25 cellular contexts compared by ENCODE assay signal in genomic region chr19:38806371-38806770, GRCh38. TPM values are rescaled to one million over a fixed set of nuclear protein-coding genes. Genes with fewer than 3 reads are reported as not detected.
A peak's percentile ranks its signal among the peaks of the same experiment; 100 is the strongest.
DNase-seq lines count a peak whose midpoint lies in the region; ATAC-seq, FAIRE-seq and TF ChIP-seq lines count a peak whose summit lies in the region.
"Had no signal": no experiment of that assay in that cellular context is flagged by ENCODE, and none has a peak within 500 bp of the region (broad histone marks: within the 10 kb centered on the region; RNA-seq: fewer than 3 reads in every experiment).

No MANE protein-coding gene starts in this region.

- no peaks in the 10 kb centered on the region for H3K36me3 Mint-ChIP-seq in activated T-helper 17 cell treated with anti-CD3 and anti-CD28 coated beads, Interleukin-2, amount 50 U/mL, for 72 hours (ENCODE audit: low read depth)

- H2AFZ ChIP-seq in mesenchymal stem cell (ENCODE audit: low read depth, low read length): no peak overlapping the region
- H2AFZ ChIP-seq: GM23248 had no signal

- no peak overlapping the region for H4K8ac ChIP-seq in mesenchymal stem cell (ENCODE audit: low read length)

- intact Hi-C loops in dorsolateral prefrontal cortex (cut with DNase I): no loop called here

- TF ChIP-seq CTCF in dorsolateral prefrontal cortex (IDR thresholded peaks at IDR 0.05 in 54 of 56, conservative IDR thresholded peaks at IDR 0.05 in 2 of 56; ENCODE audit: low read depth in 1 of 56, partially characterized antibody in 56 of 56): no peak
- no peak for TF ChIP-seq CTCF in D721Med (IDR thresholded peaks at IDR 0.05; ENCODE audit: insufficient read depth, missing control alignments)

- no peak overlapping the region for H3K9ac ChIP-seq in mesenchymal stem cell (ENCODE audit: low read length)
- H3K9ac ChIP-seq: GM23248 had no signal

- H3K4me1 Mint-ChIP-seq in activated T-helper 17 cell treated with anti-CD3 and anti-CD28 coated beads, Interleukin-2, amount 50 U/mL, for 72 hours: peaks cover 5% of the 10 kb centered on the region

- no peaks in the 10 kb centered on the region for H3K27me3 Mint-ChIP-seq in activated T-helper 17 cell treated with anti-CD3 and anti-CD28 coated beads, Interleukin-2, amount 50 U/mL, for 72 hours

- peak overlapping the region in 1 of 2 experiments; percentile 12 for H2BK12ac ChIP-seq in mesenchymal stem cell (ENCODE audit: low read length in 2 of 2)

- no peak overlapping the region for H3K4ac ChIP-seq in mesenchymal stem cell (ENCODE audit: low read depth in 1 of 2, low read length in 2 of 2)

- H3K23ac ChIP-seq in mesenchymal stem cell (ENCODE audit: low read length in 2 of 2): no peak overlapping the region

- peaks cover 0 to 2% of the 10 kb centered on the region in 2 experiments for H3K36me3 ChIP-seq in mesenchymal stem cell (ENCODE audit: control insufficient read depth in 1 of 2, insufficient read depth in 2 of 2, low read depth in 1 of 2, low read length in 2 of 2)

- no peak overlapping the region for H3K27ac ChIP-seq in mesenchymal stem cell (ENCODE audit: low read length, poor library complexity, severe bottlenecking)
- no peak overlapping the region for H3K27ac ChIP-seq in dorsolateral prefrontal cortex
- H3K27ac ChIP-seq: GM23248 had no signal

- peak; percentile 13 for DNase-seq in NCI-H524 treated with DMSO at 0.1 percent for 48 hours (lab: John Stamatoyannopoulos, UW)
- no peak for DNase-seq in mesenchymal stem cell
- DNase-seq in dorsolateral prefrontal cortex: no peak
- DNase-seq in GM03348 (ENCODE audit: low spot score): no peak
- DNase-seq in D721Med (ENCODE audit: insufficient read length, low spot score): no peak
- DNase-seq in HuH-7.5 (ENCODE audit: low spot score): no peak
- DNase-seq: GM23248, H7, KBM-7, MV-4-11, NCI-H1105 treated with DMSO at 0.1 percent for 48 hours, NCI-H146, NCI-H1930, NCI-H2107, NCI-H774, SHP77 had no signal

- peak overlapping the region; percentile 33 for H2BK15ac ChIP-seq in mesenchymal stem cell (ENCODE audit: low read depth, poor library complexity, severe bottlenecking)

- no peaks in the 10 kb centered on the region for H3K9me3 Mint-ChIP-seq in activated T-helper 17 cell treated with anti-CD3 and anti-CD28 coated beads, Interleukin-2, amount 50 U/mL, for 72 hours

- no peaks in the 10 kb centered on the region for H3K9me3 ChIP-seq in mesenchymal stem cell (ENCODE audit: control insufficient read depth, low read length)

- no peak overlapping the region for H4K91ac ChIP-seq in mesenchymal stem cell (ENCODE audit: low read length)

- ATAC-seq in activated T-helper 17 cell treated with anti-CD3 and anti-CD28 coated beads, Interleukin-2, amount 50 U/mL, for 72 hours (replicated peaks): no peak
- ATAC-seq: GM12878, Panc1 had no signal

- no peak overlapping the region for H3K4me3 Mint-ChIP-seq in activated T-helper 17 cell treated with anti-CD3 and anti-CD28 coated beads, Interleukin-2, amount 50 U/mL, for 72 hours

- no peak overlapping the region for H2BK120ac ChIP-seq in mesenchymal stem cell (ENCODE audit: low read depth, low read length)

- H3K4me1 ChIP-seq in mesenchymal stem cell (ENCODE audit: control insufficient read depth, insufficient read depth, low read depth, low read length): peaks cover 4% of the 10 kb centered on the region

- FAIRE-seq in D721Med (lab: Jason Lieb, UNC): no peak
- FAIRE-seq: G401.6, GM12878 had no signal

- H3K27me3 ChIP-seq in mesenchymal stem cell (ENCODE audit: control insufficient read depth in 1 of 2, insufficient read depth in 1 of 2, low read length in 2 of 2): no peaks in the 10 kb centered on the region
- no peaks in the 10 kb centered on the region for H3K27me3 ChIP-seq in dorsolateral prefrontal cortex

- H3K4me3 ChIP-seq in mesenchymal stem cell (ENCODE audit: insufficient read depth in 1 of 2, low read depth in 1 of 2, low read length in 2 of 2) (no peak overlapping the region), dorsolateral prefrontal cortex (no peak overlapping the region)
- H3K4me3 ChIP-seq: GM12878, GM23248 had no signal

- no peak overlapping the region for H2BK5ac ChIP-seq in mesenchymal stem cell (ENCODE audit: low read depth, low read length, poor library complexity, severe bottlenecking)

- no peak overlapping the region for H3K14ac ChIP-seq in mesenchymal stem cell (ENCODE audit: low read length in 2 of 2)

- H3K27ac Mint-ChIP-seq in activated T-helper 17 cell treated with anti-CD3 and anti-CD28 coated beads, Interleukin-2, amount 50 U/mL, for 72 hours: peak overlapping the region; percentile 30

- no peak overlapping the region for H3K18ac ChIP-seq in mesenchymal stem cell (ENCODE audit: low read depth in 1 of 2, low read length in 2 of 2)

- 90% methylated on average over 6 of the region's 6 CpGs for WGBS in mesenchymal stem cell

- no peak overlapping the region for H2AK5ac ChIP-seq in mesenchymal stem cell (ENCODE audit: low read length, severe bottlenecking)

- no peaks in the 10 kb centered on the region for H3K79me1 ChIP-seq in mesenchymal stem cell (replicated peaks; ENCODE audit: low read length, poor library complexity, severe bottlenecking)

- H3K4me2 ChIP-seq in mesenchymal stem cell (ENCODE audit: low read length, poor library complexity, severe bottlenecking): no peak overlapping the region

RNA-seq across cellular contexts. Expression of gene LGALS4, which starts 6.4 kb away (rescaled TPM):
- 1 to 10 TPM; 1.2 to 1.7 TPM for total RNA-seq in activated T-helper 17 cell treated with anti-CD3 and anti-CD28 coated beads, Interleukin-2, amount 50 U/mL, for 72 hours
- 0.11 TPM for polyA plus RNA-seq in mesenchymal stem cell (2013, experiment 1 of 2)
- 0.15 TPM for polyA plus RNA-seq in mesenchymal stem cell (2013, experiment 2 of 2)
- total RNA-seq in dorsolateral prefrontal cortex: 1 to 10 TPM in 81 of 120 experiments, under 1 TPM in 28, not detected in 11; 0.39 to 4.0 (median 1.4) TPM
- total RNA-seq: GM23248, H7, LHCN-M2, MCF 10A, SK-MEL-5 had no signal

RNA-seq across cellular contexts. Expression of gene LGALS7B, which starts 17.4 kb away (rescaled TPM):
- total RNA-seq in activated T-helper 17 cell treated with anti-CD3 and anti-CD28 coated beads, Interleukin-2, amount 50 U/mL, for 72 hours: not detected
- not detected for polyA plus RNA-seq in mesenchymal stem cell (2013, experiment 1 of 2)
- not detected for polyA plus RNA-seq in mesenchymal stem cell (2013, experiment 2 of 2)
- not detected for total RNA-seq in dorsolateral prefrontal cortex
- total RNA-seq: GM12878, GM23248, H7, HT-29, LHCN-M2, SK-MEL-5 had no signal
- polyA plus RNA-seq: BJ, GM12878, GM23248 had no signal

RNA-seq across cellular contexts. Expression of gene ECH1, which starts 25.2 kb away (rescaled TPM):
- total RNA-seq in activated T-helper 17 cell treated with anti-CD3 and anti-CD28 coated beads, Interleukin-2, amount 50 U/mL, for 72 hours: 100 to 1,000 TPM; 162 to 183 TPM
- polyA plus RNA-seq in mesenchymal stem cell (2013, experiment 1 of 2): 137 TPM
- 137 TPM for polyA plus RNA-seq in mesenchymal stem cell (2013, experiment 2 of 2)
- total RNA-seq in dorsolateral prefrontal cortex: 100 to 1,000 TPM in 105 of 120 experiments, 10 to 100 TPM in 15; 63.0 to 163 (median 116) TPM

RNA-seq across cellular contexts. Expression of gene LGALS7, which starts 33.1 kb away (rescaled TPM):
- not detected for total RNA-seq in activated T-helper 17 cell treated with anti-CD3 and anti-CD28 coated beads, Interleukin-2, amount 50 U/mL, for 72 hours
- polyA plus RNA-seq in mesenchymal stem cell (2013, experiment 1 of 2): not detected
- not detected for polyA plus RNA-seq in mesenchymal stem cell (2013, experiment 2 of 2)
- 1 to 10 TPM in 3 of 120 experiments, not detected in 117; 1.1 to 1.2 (median 1.2) TPM for total RNA-seq in dorsolateral prefrontal cortex
- total RNA-seq: GM12878, GM23248, LHCN-M2, SK-MEL-5 had no signal
- polyA plus RNA-seq: BJ, GM23248 had no signal

RNA-seq across cellular contexts. Expression of gene HNRNPL, which starts 43.4 kb away (rescaled TPM):
- 100 to 1,000 TPM; 476 to 617 TPM for total RNA-seq in activated T-helper 17 cell treated with anti-CD3 and anti-CD28 coated beads, Interleukin-2, amount 50 U/mL, for 72 hours
- 177 TPM for polyA plus RNA-seq in mesenchymal stem cell (2013, experiment 1 of 2)
- polyA plus RNA-seq in mesenchymal stem cell (2013, experiment 2 of 2): 181 TPM
- total RNA-seq in dorsolateral prefrontal cortex: 100 to 1,000 TPM; 179 to 311 (median 224) TPM
